9 cellular contexts compared by ENCODE assay signal in genomic region chr6:49551126-49551865, GRCh38. TPM values are rescaled to one million over a fixed set of nuclear protein-coding genes. Genes with fewer than 3 reads are reported as not detected.
DNase-seq lines count a peak whose midpoint lies in the region; ATAC-seq and TF ChIP-seq lines count a peak whose summit lies in the region.
"Had no signal": no experiment of that assay in that cellular context is flagged by ENCODE, and none has a peak within 500 bp of the region (broad histone marks: within the 10 kb centered on the region; RNA-seq: fewer than 3 reads in every experiment).

No MANE protein-coding gene starts in this region.

- TF ChIP-seq CTCF in WERI-Rb-1 (IDR thresholded peaks at IDR 0.05; ENCODE audit: low read depth, low read length) (no peak), fibroblast of pulmonary artery (IDR thresholded peaks at IDR 0.05; ENCODE audit: low read length, missing control alignments) (no peak), osteocyte (IDR thresholded peaks at IDR 0.05) (no peak)

- H3K27me3 ChIP-seq in WERI-Rb-1 (ENCODE audit: insufficient read depth, low read depth, severe bottlenecking), result peaks cover 58% of the 10 kb centered on the region

- no peaks in the 10 kb centered on the region for H3K36me3 Mint-ChIP-seq in osteocyte (ENCODE audit: unreplicated experiment)

- no peaks in the 10 kb centered on the region for H3K36me3 ChIP-seq in WERI-Rb-1

- H3K4me3 ChIP-seq in WERI-Rb-1 (ENCODE audit: low read depth, low read length) (peak overlapping the region; percentile 30), fibroblast of pulmonary artery (replicated peaks; ENCODE audit: low read depth, low read length) (peak overlapping the region; percentile 59)

- peak; percentile 43 for ATAC-seq in GM19452 (IDR thresholded peaks at IDR 0.05; ENCODE audit: unreplicated experiment)
- ATAC-seq in HG03432 (IDR thresholded peaks at IDR 0.05; ENCODE audit: unreplicated experiment), result peak; percentile 49

- no peaks in the 10 kb centered on the region for H3K9me3 ChIP-seq in WERI-Rb-1 (ENCODE audit: severe bottlenecking)

- H3K27ac ChIP-seq in WERI-Rb-1, result no peak overlapping the region

- peaks cover 60% of the 10 kb centered on the region for H3K27me3 Mint-ChIP-seq in osteocyte (ENCODE audit: unreplicated experiment)

- DNase-seq in DMS53 (lab: John Stamatoyannopoulos, UW) (peak; percentile 67), WERI-Rb-1 (peak; percentile 25), fibroblast of pulmonary artery (ENCODE audit: low read depth) (no peak), osteocyte (ENCODE audit: extremely low spot score, unreplicated experiment) (no peak), OCI-M2 (lab: John Stamatoyannopoulos, UW; ENCODE audit: unreplicated experiment) (no peak), T1000 (lab: John Stamatoyannopoulos, UW) (no peak)

- no peaks in the 10 kb centered on the region for H3K9me3 Mint-ChIP-seq in osteocyte (ENCODE audit: unreplicated experiment)

- peaks cover 18% of the 10 kb centered on the region for H3K4me1 Mint-ChIP-seq in osteocyte (ENCODE audit: unreplicated experiment)

- peak overlapping the region; percentile 68 for H3K4me3 Mint-ChIP-seq in osteocyte (ENCODE audit: unreplicated experiment)

- H3K27ac Mint-ChIP-seq in osteocyte (ENCODE audit: unreplicated experiment), result no peak overlapping the region

RNA-seq across cellular contexts. Expression of gene C6orf141, which starts 0.8 kb away (rescaled TPM):
- total RNA-seq in osteocyte, result not detected in 2 replicates

RNA-seq across cellular contexts. Expression of gene GLYATL3, which starts 51.6 kb away (rescaled TPM):
- not detected in 2 replicates for total RNA-seq in osteocyte
- total RNA-seq: RPMI7951 had no signal

Comparison
In these comparisons a context has a peak if more than half of its experiments do, and no peak if none do; other contexts are left out.
1. DNase-seq: peak in DMS53 (single experiment) and WERI-Rb-1 (single experiment); none in fibroblast of pulmonary artery (single experiment), osteocyte (single experiment), OCI-M2 (single experiment) and T1000 (single experiment).